ENCODE assay signal across 8 cellular contexts in the genomic region with DNA sequence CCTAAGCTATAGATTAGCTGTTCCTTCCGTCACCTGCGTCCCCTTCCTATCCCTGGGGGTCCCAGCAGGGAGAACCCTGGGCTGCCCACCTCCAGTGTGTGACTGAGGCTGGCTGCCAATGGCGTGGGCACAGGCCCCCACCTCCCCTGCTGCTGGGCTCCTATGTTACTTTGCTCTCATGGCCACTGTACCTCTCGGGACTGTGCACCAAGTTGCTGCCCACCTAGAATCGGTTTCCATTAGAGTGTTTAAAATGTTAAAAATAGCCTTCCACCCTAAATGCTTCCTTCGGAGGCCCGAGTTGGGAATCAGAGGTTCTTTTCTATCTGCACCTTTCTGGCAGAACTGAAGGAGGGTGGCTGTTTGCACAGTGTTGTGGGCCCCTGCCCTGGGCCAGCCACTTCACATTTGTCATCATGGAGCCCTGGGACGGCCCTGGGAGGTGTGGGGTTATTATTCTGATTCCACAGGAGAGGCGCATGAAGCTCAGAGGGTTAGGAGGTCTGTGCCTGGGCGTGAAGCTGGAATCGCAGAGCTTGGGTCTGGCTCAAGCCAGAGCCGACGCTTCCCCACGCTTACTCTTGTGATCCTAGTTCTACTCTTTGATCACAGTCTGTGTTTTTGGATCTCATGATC. TPM values are rescaled to one million over a fixed set of nuclear protein-coding genes. Genes with fewer than 3 reads are reported as not detected.
DNase-seq lines count a peak whose midpoint lies in the region; ATAC-seq, FAIRE-seq and TF ChIP-seq lines count a peak whose summit lies in the region.

No MANE protein-coding gene starts in this region.

- H3K4me2 ChIP-seq in GM23248 (ENCODE audit: unreplicated experiment), result no peak overlapping the region

- H3K27me3 ChIP-seq in GM23248 (replicated peaks; ENCODE audit: insufficient read depth) (no peaks in the 10 kb centered on the region), right atrium auricular region (no peaks in the 10 kb centered on the region), small intestine (ENCODE audit: control insufficient read depth in 2 of 2, insufficient read depth in 2 of 2, low read length in 2 of 2) (no peaks in the 10 kb centered on the region)

- ATAC-seq in activated CD8-positive, alpha-beta T cell treated with anti-CD3 and anti-CD28 coated beads, Interleukin-2, amount 10 ng/mL, durations not matched to agents 7 days and 5 days, result peak; percentile 6
- ATAC-seq in GM19397 (IDR thresholded peaks at IDR 0.05; ENCODE audit: unreplicated experiment), result no peak

- POLR2A ChIA-PET in activated CD8-positive, alpha-beta T cell treated with anti-CD3 and anti-CD28 coated beads, Interleukin-2, amount 10 ng/mL, durations not matched to agents 7 days and 5 days (lab: Charles Lee), result interaction anchor here (0.6 to 2.8 kb wide), 7 partner anchors 8 to 54 kb away, joined by 3 to 22 read pairs (median 6); a partner anchor contains a TSS

- H3K4me1 ChIP-seq in GM23248 (ENCODE audit: insufficient read depth) (peaks cover 57% of the 10 kb centered on the region), right atrium auricular region (peaks cover 0 to 69% of the 10 kb centered on the region in 2 donors), small intestine (ENCODE audit: control insufficient read depth in 2 of 2, insufficient read depth in 1 of 2, low read depth in 1 of 2, low read length in 1 of 2) (peaks cover 4 to 27% of the 10 kb centered on the region in 2 donors)

- H3K4me1 Mint-ChIP-seq in activated CD8-positive, alpha-beta T cell treated with anti-CD3 and anti-CD28 coated beads, Interleukin-2, amount 10 ng/mL, durations not matched to agents 7 days and 5 days (ENCODE audit: low read depth), result peaks cover 86% of the 10 kb centered on the region

- H4K20me1 ChIP-seq in GM23248 (ENCODE audit: insufficient read depth), result no peaks in the 10 kb centered on the region

- no peaks in the 10 kb centered on the region for H3K79me2 ChIP-seq in GM23248 (ENCODE audit: insufficient read depth)

- H3K9me2 ChIP-seq in GM23248 (ENCODE audit: insufficient read depth), result no peaks in the 10 kb centered on the region

- no peak for TF ChIP-seq CTCF in right atrium auricular region (IDR thresholded peaks at IDR 0.05)

- H2AFZ ChIP-seq in GM23248, result 0 out of 2 replicates have a peak overlapping the region, but pooled peaks have one; percentile 16

- no peak for DNase-seq in GM23248
- DNase-seq in activated CD8-positive, alpha-beta T cell treated with anti-CD3 and anti-CD28 coated beads, Interleukin-2, amount 10 ng/mL, durations not matched to agents 7 days and 5 days, result no peak
- no peak for DNase-seq in right atrium auricular region (ENCODE audit: low spot score)
- no peak for DNase-seq in small intestine
- no peak for DNase-seq in HuH-7.5 (ENCODE audit: low spot score)
- DNase-seq in Kasumi-1 (lab: John Stamatoyannopoulos, UW), result no peak
- DNase-seq in stimulated activated CD4-positive, alpha-beta T cell treated with anti-CD3 and anti-CD28 coated beads, Interleukin-1b, Interleukin-23, amount 100 ng/mL, for 48 hours, result no peak

- CTCF ChIA-PET in activated CD8-positive, alpha-beta T cell treated with anti-CD3 and anti-CD28 coated beads, Interleukin-2, amount 10 ng/mL, durations not matched to agents 7 days and 5 days (lab: Charles Lee), result interaction anchor here (0.8 to 3.2 kb wide), 12 partner anchors 8 to 108 kb away, joined by 3 to 14 read pairs (median 5); no protein-coding TSS in a partner anchor

- H3K4me3 Mint-ChIP-seq in activated CD8-positive, alpha-beta T cell treated with anti-CD3 and anti-CD28 coated beads, Interleukin-2, amount 10 ng/mL, durations not matched to agents 7 days and 5 days, result peak overlapping the region; percentile 53

- H3K27ac Mint-ChIP-seq in activated CD8-positive, alpha-beta T cell treated with anti-CD3 and anti-CD28 coated beads, Interleukin-2, amount 10 ng/mL, durations not matched to agents 7 days and 5 days, result peak overlapping the region; percentile 97

- no peak for FAIRE-seq in small intestine (lab: Jason Lieb, UNC)

- in situ Hi-C loops in GM23248 (cut with MboI), result no loop called here

- H3F3A ChIP-seq in GM23248 (ENCODE audit: insufficient read depth), result peaks cover 55% of the 10 kb centered on the region

- H3K4me3 ChIP-seq in GM23248 (no peak overlapping the region), right atrium auricular region (no peak overlapping the region), small intestine (ENCODE audit: low read depth in 1 of 2, low read length in 2 of 2) (no peak overlapping the region)

- WGBS in GM23248 (ENCODE audit: low coverage in 1 of 2, low lambda C conversion rate in 2 of 2, missing lambda C conversion rate in 2 of 2), 2 experiments, result 71 to 78% methylated on average over 14 of the region's 14 CpGs
- WGBS in small intestine, 3 donors, result 83 to 89% (median 84%) methylated on average over 14 of the region's 14 CpGs

- no peaks in the 10 kb centered on the region for H3K9me3 Mint-ChIP-seq in activated CD8-positive, alpha-beta T cell treated with anti-CD3 and anti-CD28 coated beads, Interleukin-2, amount 10 ng/mL, durations not matched to agents 7 days and 5 days (ENCODE audit: insufficient read depth)

- no peak overlapping the region for H3K9ac ChIP-seq in GM23248

- H3K27me3 Mint-ChIP-seq in activated CD8-positive, alpha-beta T cell treated with anti-CD3 and anti-CD28 coated beads, Interleukin-2, amount 10 ng/mL, durations not matched to agents 7 days and 5 days (ENCODE audit: low read depth), result no peaks in the 10 kb centered on the region

- peaks cover 4% of the 10 kb centered on the region for H3K36me3 Mint-ChIP-seq in activated CD8-positive, alpha-beta T cell treated with anti-CD3 and anti-CD28 coated beads, Interleukin-2, amount 10 ng/mL, durations not matched to agents 7 days and 5 days (ENCODE audit: low read depth)

- H3K27ac ChIP-seq in GM23248 (peak overlapping the region; percentile 96), right atrium auricular region (peak overlapping the region; percentile 77 to 94), small intestine (ENCODE audit: low read depth in 1 of 2, low read length in 1 of 2) (peak overlapping the region; percentile 44 to 92)

- H3K36me3 ChIP-seq in GM23248 (ENCODE audit: low read depth), result no peaks in the 10 kb centered on the region
- H3K36me3 ChIP-seq in right atrium auricular region, result no peaks in the 10 kb centered on the region
- no peaks in the 10 kb centered on the region for H3K36me3 ChIP-seq in small intestine (ENCODE audit: control insufficient read depth in 2 of 2, insufficient read depth in 2 of 2, low read length in 2 of 2)

- H3K9me3 ChIP-seq in GM23248 (ENCODE audit: low read depth) (no peaks in the 10 kb centered on the region), right atrium auricular region (no peaks in the 10 kb centered on the region), small intestine (ENCODE audit: control insufficient read depth, low read depth) (no peaks in the 10 kb centered on the region)

RNA-seq across cellular contexts. Expression of a gene that starts 29.1 kb away (rescaled TPM):
- total RNA-seq in GM23248 (2014; rRNA removed; shearing (Covaris generic)), result 0.89 and 2.1 TPM in 2 replicates
- polyA plus RNA-seq in GM23248 (2016; fragmentation: Nextera tagmentation; extraction: Ambion mirVana) (1.1 TPM in 2 replicates), small intestine (1 to 10 TPM; 2.0 to 6.8 (median 4.2) TPM)
- 1 to 10 TPM; 1.3 to 1.4 TPM for total RNA-seq in activated CD8-positive, alpha-beta T cell treated with anti-CD3 and anti-CD28 coated beads, Interleukin-2, amount 10 ng/mL, durations not matched to agents 7 days and 5 days
- total RNA-seq in right atrium auricular region, result 1 to 10 TPM; 1.1 to 2.8 TPM

RNA-seq across cellular contexts. Expression of a gene that starts 52.2 kb away (rescaled TPM):
- total RNA-seq in GM23248 (2014; rRNA removed; shearing (Covaris generic)), result 35.2 and 42.7 TPM in 2 replicates
- polyA plus RNA-seq in GM23248 (2016; fragmentation: Nextera tagmentation; extraction: Ambion mirVana) (16.2 and 17.7 TPM in 2 replicates), small intestine (10 to 100 TPM; 21.9 to 34.0 (median 24.4) TPM)
- total RNA-seq in activated CD8-positive, alpha-beta T cell treated with anti-CD3 and anti-CD28 coated beads, Interleukin-2, amount 10 ng/mL, durations not matched to agents 7 days and 5 days, result 10 to 100 TPM; 57.0 to 59.1 TPM
- 10 to 100 TPM; 14.1 to 16.5 TPM for total RNA-seq in right atrium auricular region

RNA-seq across cellular contexts. Expression of a gene that starts 54.4 kb away (rescaled TPM):
- total RNA-seq in GM23248 (2014; rRNA removed; shearing (Covaris generic)), result 8.4 and 10.1 TPM in 2 replicates
- polyA plus RNA-seq in GM23248 (2016; fragmentation: Nextera tagmentation; extraction: Ambion mirVana), result 4.6 and 4.9 TPM in 2 replicates
- total RNA-seq in activated CD8-positive, alpha-beta T cell treated with anti-CD3 and anti-CD28 coated beads, Interleukin-2, amount 10 ng/mL, durations not matched to agents 7 days and 5 days, result 10 to 100 TPM; 57.0 to 61.6 TPM
- 10 to 100 TPM in 1 of 2 donors, 1 to 10 TPM in 1; 9.8 to 14.3 TPM for total RNA-seq in right atrium auricular region
- 10 to 100 TPM; 13.8 to 19.5 (median 15.2) TPM for polyA plus RNA-seq in small intestine
